8 cellular contexts compared by ENCODE assay signal in the genomic region with DNA sequence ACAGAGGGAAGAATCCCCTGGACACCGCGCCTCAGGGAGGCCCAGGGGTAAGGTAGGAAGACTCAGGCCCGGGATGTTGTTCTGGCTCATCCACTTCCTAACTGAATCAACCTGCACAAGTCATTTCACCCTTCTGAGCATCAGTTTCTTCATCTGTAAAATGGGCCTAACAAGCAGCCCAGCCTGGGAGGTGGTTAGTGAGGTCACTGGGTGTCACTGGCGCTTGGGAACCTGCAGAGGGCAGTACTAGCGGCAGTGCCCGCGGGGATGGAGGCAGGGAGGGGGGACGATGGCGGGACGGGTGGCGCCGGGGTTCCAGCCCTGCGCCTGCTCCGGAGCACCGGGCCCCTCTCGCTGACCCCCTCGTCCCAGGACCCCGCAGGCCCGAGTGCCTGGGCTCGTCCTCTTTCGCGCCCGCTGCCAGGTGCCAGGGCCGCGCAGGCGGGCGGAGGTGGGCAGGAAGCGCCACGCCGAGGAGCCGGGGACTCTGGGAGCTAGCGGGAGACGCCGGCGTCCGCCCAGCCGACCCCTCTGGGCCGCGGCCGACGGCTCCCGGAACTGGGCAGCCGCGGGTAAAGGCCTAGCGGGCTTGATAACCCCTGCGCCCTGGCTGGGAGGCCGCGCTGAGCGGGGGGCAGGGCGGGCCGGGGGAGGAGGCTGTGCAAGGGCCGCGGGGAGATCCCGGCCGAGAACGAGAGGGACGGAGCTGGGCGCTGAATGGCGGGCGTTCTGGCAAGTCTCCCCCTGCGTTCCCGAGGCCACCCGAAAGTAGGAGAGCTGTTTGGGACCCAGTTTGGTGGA. TPM values are rescaled to one million over a fixed set of nuclear protein-coding genes. Genes with fewer than 3 reads are reported as not detected.
DNase-seq lines count a peak whose midpoint lies in the region; ATAC-seq and TF ChIP-seq lines count a peak whose summit lies in the region.

A gene with protein sequence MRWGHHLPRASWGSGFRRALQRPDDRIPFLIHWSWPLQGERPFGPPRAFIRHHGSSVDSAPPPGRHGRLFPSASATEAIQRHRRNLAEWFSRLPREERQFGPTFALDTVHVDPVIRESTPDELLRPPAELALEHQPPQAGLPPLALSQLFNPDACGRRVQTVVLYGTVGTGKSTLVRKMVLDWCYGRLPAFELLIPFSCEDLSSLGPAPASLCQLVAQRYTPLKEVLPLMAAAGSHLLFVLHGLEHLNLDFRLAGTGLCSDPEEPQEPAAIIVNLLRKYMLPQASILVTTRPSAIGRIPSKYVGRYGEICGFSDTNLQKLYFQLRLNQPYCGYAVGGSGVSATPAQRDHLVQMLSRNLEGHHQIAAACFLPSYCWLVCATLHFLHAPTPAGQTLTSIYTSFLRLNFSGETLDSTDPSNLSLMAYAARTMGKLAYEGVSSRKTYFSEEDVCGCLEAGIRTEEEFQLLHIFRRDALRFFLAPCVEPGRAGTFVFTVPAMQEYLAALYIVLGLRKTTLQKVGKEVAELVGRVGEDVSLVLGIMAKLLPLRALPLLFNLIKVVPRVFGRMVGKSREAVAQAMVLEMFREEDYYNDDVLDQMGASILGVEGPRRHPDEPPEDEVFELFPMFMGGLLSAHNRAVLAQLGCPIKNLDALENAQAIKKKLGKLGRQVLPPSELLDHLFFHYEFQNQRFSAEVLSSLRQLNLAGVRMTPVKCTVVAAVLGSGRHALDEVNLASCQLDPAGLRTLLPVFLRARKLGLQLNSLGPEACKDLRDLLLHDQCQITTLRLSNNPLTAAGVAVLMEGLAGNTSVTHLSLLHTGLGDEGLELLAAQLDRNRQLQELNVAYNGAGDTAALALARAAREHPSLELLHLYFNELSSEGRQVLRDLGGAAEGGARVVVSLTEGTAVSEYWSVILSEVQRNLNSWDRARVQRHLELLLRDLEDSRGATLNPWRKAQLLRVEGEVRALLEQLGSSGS (plus strand): TSS at position 255 of the 801 bp plus-strand sequence. CDS start 2,679 bp downstream, outside the sequence.

- DNase-seq in DMS53 treated with DMSO at 0.1 percent for 48 hours (lab: John Stamatoyannopoulos, UW; ENCODE audit: unreplicated experiment), result peak; percentile 54
- DNase-seq in IMR-90, result peak; percentile 72
- peak; percentile 37 to 40 for DNase-seq in SJCRH30
- DNase-seq in activated naive CD4-positive, alpha-beta T cell treated with Interleukin-2 at 50 U/mL for 16 hours, result peak; percentile 86
- DNase-seq in germinal center (ENCODE audit: low spot score), result peak; percentile 93
- DNase-seq in nucleus accumbens (lab: John Stamatoyannopoulos, UW), result peak in 54 of 56 donors; percentile 24 to 82 (median 57)
- peak; percentile 75 for DNase-seq in superior temporal gyrus (ENCODE audit: extremely low spot score)

- H3K56ac ChIP-seq in IMR-90 (ENCODE audit: extremely low read depth, insufficient read depth, low read length), result peak within 1 kb of the TSS; percentile 56

- peaks cover 5% of the 10 kb centered on the region; the same call in 1 of the 2 replicates for H3K9me1 ChIP-seq in IMR-90 (ENCODE audit: insufficient read depth, low read length)

- H3K36me3 ChIP-seq in IMR-90 (ENCODE audit: control insufficient read depth, insufficient read depth, low read length), result no peaks in the 10 kb centered on the region; the same call in 1 of the 2 replicates
- no peaks in the 10 kb centered on the region for H3K36me3 ChIP-seq in SJCRH30

- peak within 1 kb of the TSS; percentile 77 for H3K9ac ChIP-seq in IMR-90 (ENCODE audit: low read depth, low read length)

- peak within 1 kb of the TSS; percentile 62 for H2BK5ac ChIP-seq in IMR-90 (ENCODE audit: low read depth, low read length, poor library complexity, severe bottlenecking)

- H3K18ac ChIP-seq in IMR-90 (ENCODE audit: low read depth, low read length), result peak within 1 kb of the TSS; percentile 19; the same call in 1 of the 2 replicates

- H2AK5ac ChIP-seq in IMR-90 (ENCODE audit: low read depth, low read length), result peak within 1 kb of the TSS; percentile 89

- peak within 1 kb of the TSS; percentile 68 for H2BK20ac ChIP-seq in IMR-90 (ENCODE audit: low read depth, low read length)

- CTCF ChIA-PET in IMR-90 (lab: Yijun Ruan, JAX), result interaction anchor here (0.6 to 1.3 kb wide), 3 partner anchors 9 to 169 kb away, joined by 3 read pairs; no protein-coding TSS in a partner anchor

- H3K4me1 ChIP-seq in IMR-90 (ENCODE audit: control insufficient read depth, insufficient read depth, low read length) (peaks cover 6% of the 10 kb centered on the region), SJCRH30 (no peaks in the 10 kb centered on the region)

- ATAC-seq in GM21526 (IDR thresholded peaks at IDR 0.05; ENCODE audit: low FRiP score, unreplicated experiment), result peak; percentile 87
- ATAC-seq in IMR-90 (ENCODE audit: low read depth), result peak; percentile 94

- no TSS peak for BruUV-seq in IMR-90 (replicated peaks; lab: Mats Ljungman, UMichigan)

- H3K4me2 ChIP-seq in IMR-90 (ENCODE audit: low read depth, low read length), result peak within 1 kb of the TSS; percentile 85

- H3K14ac ChIP-seq in IMR-90 (replicated peaks; ENCODE audit: low read depth, low read length), result peak within 1 kb of the TSS; percentile 98

- H3K27ac ChIP-seq in IMR-90 (ENCODE audit: insufficient read depth, low read length) (peak within 1 kb of the TSS; percentile 49), SJCRH30 (no peak within 1 kb of the TSS; the same call in 1 of the 2 replicates)

- peak within 1 kb of the TSS; percentile 91; the same call in 1 of the 3 replicates for H2BK15ac ChIP-seq in IMR-90 (ENCODE audit: low read depth, low read length)

- WGBS in IMR-90 (ENCODE audit: extremely low coverage in 2 of 2, insufficient read length in 1 of 2), 2 experiments, result 0% methylated on average over 24 of the region's 63 CpGs; no CpG with 5 or more reads in 1 of the 2 experiments

- peak within 1 kb of the TSS; percentile 85 for H2BK120ac ChIP-seq in IMR-90 (ENCODE audit: low read depth, low read length)

- peak; percentile 81 for TF ChIP-seq POLR2A in IMR-90 (IDR thresholded peaks at IDR 0.05; ENCODE audit: low read depth, low read length)

- peak; percentile 49 for TF ChIP-seq RAD21 in IMR-90 (IDR thresholded peaks at IDR 0.05; ENCODE audit: low read length)

- intact Hi-C loops in IMR-90 (cut with micrococcal nuclease), result loop anchor here (2.0 kb wide), 1 partner anchor 28 kb away; no protein-coding TSS in a partner anchor

- in situ Hi-C loops in IMR-90 (cut with MboI; ENCODE audit: low sequenced_read_pairs), result no loop called here

- H3K23ac ChIP-seq in IMR-90 (ENCODE audit: low read depth, low read length), result peak within 1 kb of the TSS; percentile 99

- POLR2A ChIA-PET in IMR-90 (lab: Charles Lee; ENCODE audit: unreplicated experiment), result interaction anchor here (0.5 kb wide), 1 partner anchor 42 kb away, joined by 3 read pairs; no protein-coding TSS in a partner anchor

- peaks cover 3 to 12% of the 10 kb centered on the region in 2 experiments; a peak in 3 of 4 replicates for H3K79me1 ChIP-seq in IMR-90 (ENCODE audit: low read depth in 1 of 2, low read length in 2 of 2)

- peak within 1 kb of the TSS; percentile 99 for H3K4ac ChIP-seq in IMR-90 (ENCODE audit: low read depth, low read length)

- H3K4me3 ChIP-seq in IMR-90 (ENCODE audit: insufficient read depth, low read depth, low read length) (peak within 1 kb of the TSS; percentile 59), SJCRH30 (peak within 1 kb of the TSS; percentile 54)

- H3K9me3 ChIP-seq in IMR-90 (ENCODE audit: control insufficient read depth, insufficient read depth, low read length) (no peaks in the 10 kb centered on the region), SJCRH30 (replicated peaks) (no peaks in the 10 kb centered on the region)

- peak; percentile 79 for TF ChIP-seq CTCF in IMR-90 (conservative IDR thresholded peaks at IDR 0.05; ENCODE audit: low read depth, low read length)

- H4K8ac ChIP-seq in IMR-90 (ENCODE audit: low read depth in 2 of 2, low read length in 2 of 2), result peak within 1 kb of the TSS; percentile 97 to 100

- peak within 1 kb of the TSS; percentile 87 for H4K91ac ChIP-seq in IMR-90 (ENCODE audit: insufficient read depth, low read depth, low read length)

- peak within 1 kb of the TSS; percentile 100 for H2AFZ ChIP-seq in IMR-90 (replicated peaks; ENCODE audit: low read length, poor library complexity)

- H2AK9ac ChIP-seq in IMR-90 (replicated peaks; ENCODE audit: low read depth, low read length, poor library complexity), result peak within 1 kb of the TSS; percentile 90

- no peaks in the 10 kb centered on the region for H3K27me3 ChIP-seq in IMR-90 (ENCODE audit: control insufficient read depth, insufficient read depth, low read length)
- H3K27me3 ChIP-seq in SJCRH30, result no peaks in the 10 kb centered on the region

- H4K5ac ChIP-seq in IMR-90 (ENCODE audit: low read depth, low read length), result peak within 1 kb of the TSS; percentile 85

- no peaks in the 10 kb centered on the region for H4K20me1 ChIP-seq in IMR-90 (ENCODE audit: insufficient read depth, low read length)

- dilution Hi-C loops in IMR-90 (cut with HindIII; ENCODE audit: low sequenced_read_pairs, unreplicated experiment), result no loop called here

TF ChIP-seq in IMR-90, 13 proteins besides CTCF, POLR2A, EP300 and RAD21:
- TF ChIP-seq NFE2L2 (IDR thresholded peaks at IDR 0.05; ENCODE audit: low read depth, low read length), result no peak
- no peak for TF ChIP-seq CEBPB (IDR thresholded peaks at IDR 0.05; ENCODE audit: low read depth, low read length)
- TF ChIP-seq RCOR1 (IDR thresholded peaks at IDR 0.05; ENCODE audit: insufficient replicate concordance, low read length), result peak; percentile 99
- TF ChIP-seq MAZ (IDR thresholded peaks at IDR 0.05; ENCODE audit: borderline replicate concordance, low read depth, low read length), result peak; percentile 90
- TF ChIP-seq SMC3 (IDR thresholded peaks at IDR 0.05; ENCODE audit: low read depth, low read length), result peak; percentile 40
- TF ChIP-seq CHD1 (IDR thresholded peaks at IDR 0.05; ENCODE audit: low read depth, low read length), result no peak

RNA-seq across cellular contexts. Expression of the gene that starts here (rescaled TPM):
- total RNA-seq in IMR-90 (2012; rRNA removed), result 3.0 and 3.3 TPM in 2 replicates
- polyA plus RNA-seq in IMR-90 (2012; rRNA removed), result 4.9 and 5.5 TPM in 2 replicates
- polyA plus RNA-seq in IMR-90 (2012; cell fraction: cytosol; rRNA removed), result 4.6 and 7.1 TPM in 2 replicates
- 4.6 and 11.7 TPM in 2 replicates for polyA plus RNA-seq in IMR-90 (2012; cell fraction: nucleus; rRNA removed; ENCODE audit: low replicate concordance)
- total RNA-seq in SJCRH30 (2014; rRNA removed; shearing (Covaris generic)), result 0.24 and 0.25 TPM in 2 replicates

Comparison
In these comparisons a context has a peak if more than half of its experiments do, and no peak if none do; other contexts are left out.
1. Peak in DNase-seq and H3K4me3 ChIP-seq in SJCRH30; RNA of the gene not detected or under 1 TPM.
2. DNase-seq: peak in every context shown above with its lines; median percentile 93 in germinal center; 86 in activated naive CD4-positive, alpha-beta T cell treated with Interleukin-2 at 50 U/mL for 16 hours; 75 in superior temporal gyrus; 72 in IMR-90; 57 in nucleus accumbens; 54 in DMS53 treated with DMSO at 0.1 percent for 48 hours; 38 in SJCRH30.